ENCODE assay signal across 1 cellular context in the genomic region with DNA sequence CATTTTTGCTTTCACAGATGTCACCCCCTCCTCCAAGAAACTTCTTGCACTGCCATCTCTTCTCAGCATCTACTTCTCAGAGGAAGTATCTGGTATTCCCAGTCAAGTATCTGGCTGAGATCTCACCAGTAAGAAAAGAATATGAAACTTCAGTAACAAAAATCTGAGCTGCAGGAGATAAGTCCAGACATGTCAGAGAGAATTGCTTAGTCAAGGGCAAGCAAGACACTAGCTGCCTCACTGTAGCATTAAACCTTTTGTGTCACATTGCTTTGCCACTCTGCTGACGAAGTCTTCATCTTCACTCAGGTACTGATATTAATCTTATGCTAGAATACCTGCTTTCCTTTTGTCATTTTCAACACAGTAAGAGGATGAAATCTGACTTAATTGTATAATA.
TF ChIP-seq lines count a peak whose summit lies in the region.

No MANE protein-coding gene starts in this region.

TF ChIP-seq in SK-N-SH, 30 proteins besides CTCF, POLR2A, EP300 and RAD21 (continued from another document):
- TF ChIP-seq, protein P1, sequence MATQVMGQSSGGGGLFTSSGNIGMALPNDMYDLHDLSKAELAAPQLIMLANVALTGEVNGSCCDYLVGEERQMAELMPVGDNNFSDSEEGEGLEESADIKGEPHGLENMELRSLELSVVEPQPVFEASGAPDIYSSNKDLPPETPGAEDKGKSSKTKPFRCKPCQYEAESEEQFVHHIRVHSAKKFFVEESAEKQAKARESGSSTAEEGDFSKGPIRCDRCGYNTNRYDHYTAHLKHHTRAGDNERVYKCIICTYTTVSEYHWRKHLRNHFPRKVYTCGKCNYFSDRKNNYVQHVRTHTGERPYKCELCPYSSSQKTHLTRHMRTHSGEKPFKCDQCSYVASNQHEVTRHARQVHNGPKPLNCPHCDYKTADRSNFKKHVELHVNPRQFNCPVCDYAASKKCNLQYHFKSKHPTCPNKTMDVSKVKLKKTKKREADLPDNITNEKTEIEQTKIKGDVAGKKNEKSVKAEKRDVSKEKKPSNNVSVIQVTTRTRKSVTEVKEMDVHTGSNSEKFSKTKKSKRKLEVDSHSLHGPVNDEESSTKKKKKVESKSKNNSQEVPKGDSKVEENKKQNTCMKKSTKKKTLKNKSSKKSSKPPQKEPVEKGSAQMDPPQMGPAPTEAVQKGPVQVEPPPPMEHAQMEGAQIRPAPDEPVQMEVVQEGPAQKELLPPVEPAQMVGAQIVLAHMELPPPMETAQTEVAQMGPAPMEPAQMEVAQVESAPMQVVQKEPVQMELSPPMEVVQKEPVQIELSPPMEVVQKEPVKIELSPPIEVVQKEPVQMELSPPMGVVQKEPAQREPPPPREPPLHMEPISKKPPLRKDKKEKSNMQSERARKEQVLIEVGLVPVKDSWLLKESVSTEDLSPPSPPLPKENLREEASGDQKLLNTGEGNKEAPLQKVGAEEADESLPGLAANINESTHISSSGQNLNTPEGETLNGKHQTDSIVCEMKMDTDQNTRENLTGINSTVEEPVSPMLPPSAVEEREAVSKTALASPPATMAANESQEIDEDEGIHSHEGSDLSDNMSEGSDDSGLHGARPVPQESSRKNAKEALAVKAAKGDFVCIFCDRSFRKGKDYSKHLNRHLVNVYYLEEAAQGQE (IDR thresholded peaks at IDR 0.05; ENCODE audit: low read depth, low read length) = no peak
- TF ChIP-seq JUND (IDR thresholded peaks at IDR 0.05) (no peak), CHD2 (IDR thresholded peaks at IDR 0.05; ENCODE audit: low read length, partially characterized antibody) (no peak), FOXJ3 (CRISPR knock-in tag; IDR thresholded peaks at IDR 0.05) (no peak), NRF1 (IDR thresholded peaks at IDR 0.05; ENCODE audit: low read depth, low read length) (no peak), YY1 (IDR thresholded peaks at IDR 0.05; ENCODE audit: low read depth) (no peak), TAF1 (IDR thresholded peaks at IDR 0.05; ENCODE audit: borderline replicate concordance, low read depth, low read length) (no peak)
- TF ChIP-seq, protein P2, sequence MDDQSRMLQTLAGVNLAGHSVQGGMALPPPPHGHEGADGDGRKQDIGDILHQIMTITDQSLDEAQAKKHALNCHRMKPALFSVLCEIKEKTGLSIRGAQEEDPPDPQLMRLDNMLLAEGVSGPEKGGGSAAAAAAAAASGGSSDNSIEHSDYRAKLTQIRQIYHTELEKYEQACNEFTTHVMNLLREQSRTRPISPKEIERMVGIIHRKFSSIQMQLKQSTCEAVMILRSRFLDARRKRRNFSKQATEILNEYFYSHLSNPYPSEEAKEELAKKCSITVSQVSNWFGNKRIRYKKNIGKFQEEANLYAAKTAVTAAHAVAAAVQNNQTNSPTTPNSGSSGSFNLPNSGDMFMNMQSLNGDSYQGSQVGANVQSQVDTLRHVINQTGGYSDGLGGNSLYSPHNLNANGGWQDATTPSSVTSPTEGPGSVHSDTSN (IDR thresholded peaks at IDR 0.05) = no peak
TF ChIP-seq in SK-N-SH: peak in this region for 0.
